14 cellular contexts compared by ENCODE assay signal in genomic region chr14:54625158-54625557, GRCh38. TPM values are rescaled to one million over a fixed set of nuclear protein-coding genes. Genes with fewer than 3 reads are reported as not detected.
A peak's percentile ranks its signal among the peaks of the same experiment; 100 is the strongest.
DNase-seq lines count a peak whose midpoint lies in the region; ATAC-seq and TF ChIP-seq lines count a peak whose summit lies in the region.
"Had no signal": no experiment of that assay in that cellular context is flagged by ENCODE, and none has a peak within 500 bp of the region (broad histone marks: within the 10 kb centered on the region; RNA-seq: fewer than 3 reads in every experiment).

No MANE protein-coding gene starts in this region.

- no peaks in the 10 kb centered on the region for H4K20me1 ChIP-seq in Karpas-422 (ENCODE audit: insufficient read depth, low read depth, low read length)

- H2AFZ ChIP-seq in Karpas-422 (ENCODE audit: low read length) = no peak overlapping the region
- peak overlapping the region; percentile 38 for H2AFZ ChIP-seq in parathyroid adenoma

- ATAC-seq in GM18517 (IDR thresholded peaks at IDR 0.05; ENCODE audit: unreplicated experiment) (no peak), sciatic nerve (no peak)
- ATAC-seq: left ventricle myocardium superior; pancreas; stimulated activated memory B cell treated with anti-CD40 and anti-IgM and Interleukin-4, amounts not matched to agents 10 μg/mL and 1 μg/mL and 100 μg/mL, for 72 hours; T-cell had no signal

- H3K9ac ChIP-seq in Karpas-422 (ENCODE audit: low read length) (no peak overlapping the region), parathyroid adenoma (no peak overlapping the region)

- intact Hi-C loops in sciatic nerve (cut with DNase I) = no loop called here

- TF ChIP-seq CTCF in choroid plexus epithelial cell (conservative IDR thresholded peaks at IDR 0.05; ENCODE audit: low read depth, low read length) (no peak), parathyroid adenoma (IDR thresholded peaks at IDR 0.05) (no peak)

- H3K4me2 ChIP-seq in Karpas-422 (ENCODE audit: low read depth, low read length, poor library complexity, severe bottlenecking) (peak overlapping the region; percentile 6), parathyroid adenoma (ENCODE audit: low read length) (peak overlapping the region; percentile 43)

- H3K36me3 ChIP-seq in Karpas-422 (ENCODE audit: insufficient read depth, low read length) = peaks cover 56% of the 10 kb centered on the region
- no peaks in the 10 kb centered on the region for H3K36me3 ChIP-seq in parathyroid adenoma (ENCODE audit: control insufficient read depth, insufficient read depth, low read length)
- H3K36me3 ChIP-seq: pancreas had no signal

- H3K4me1 ChIP-seq in Karpas-422 (ENCODE audit: low read length) = peaks cover 73% of the 10 kb centered on the region
- H3K4me1 ChIP-seq in parathyroid adenoma = no peaks in the 10 kb centered on the region

- H3K27ac ChIP-seq in Karpas-422 (ENCODE audit: low read length) (no peak overlapping the region), parathyroid adenoma (no peak overlapping the region)
- H3K27ac ChIP-seq: pancreas had no signal

- H3K9me3 ChIP-seq in Karpas-422 (ENCODE audit: low read length) = no peaks in the 10 kb centered on the region
- no peaks in the 10 kb centered on the region for H3K9me3 ChIP-seq in parathyroid adenoma (ENCODE audit: control insufficient read depth, low read length)
- H3K9me3 ChIP-seq: pancreas had no signal

- peak; percentile 80 for DNase-seq in EH (ENCODE audit: low read depth)
- no peak for DNase-seq in Karpas-422
- peak; percentile 65 for DNase-seq in choroid plexus epithelial cell (ENCODE audit: low read depth)
- no peak for DNase-seq in kidney tubule cell (ENCODE audit: low spot score)
- no peak for DNase-seq in anterior cingulate cortex (lab: John Stamatoyannopoulos, UW)
- no peak for DNase-seq in sciatic nerve (ENCODE audit: low spot score)
- DNase-seq: activated CD4-positive, alpha-beta T cell treated with anti-CD3 and anti-CD28 coated beads, Interleukin-2, amount 50 U/mL, for 4 hours; activated gamma-delta T cell treated with Interleukin-2 at 50 U/mL for 16 hours; left ventricle myocardium superior; pancreas; T-cell had no signal

- H3K79me2 ChIP-seq in Karpas-422 (ENCODE audit: low read length) (peaks cover 100% of the 10 kb centered on the region), parathyroid adenoma (peaks cover 3% of the 10 kb centered on the region)

- H3K27me3 ChIP-seq in Karpas-422 (ENCODE audit: low read length) (no peaks in the 10 kb centered on the region), parathyroid adenoma (ENCODE audit: control insufficient read depth, insufficient read depth, low read length) (no peaks in the 10 kb centered on the region)
- H3K27me3 ChIP-seq: pancreas had no signal

- H3K4me3 ChIP-seq in Karpas-422 (ENCODE audit: low read length) = no peak overlapping the region
- peak overlapping the region; percentile 25 for H3K4me3 ChIP-seq in choroid plexus epithelial cell (ENCODE audit: low read depth, low read length)
- H3K4me3 ChIP-seq in parathyroid adenoma (ENCODE audit: low read depth, low read length) = no peak overlapping the region
- H3K4me3 ChIP-seq: pancreas had no signal

- H3K9me2 ChIP-seq in Karpas-422 (replicated peaks; ENCODE audit: insufficient read depth, low read length) = no peaks in the 10 kb centered on the region

RNA-seq across cellular contexts. Expression of gene SAMD4A, which starts 58.2 kb away (rescaled TPM):
- 77.2 and 94.7 TPM in 2 replicates for total RNA-seq in Karpas-422 (2014; rRNA removed; shearing (Covaris generic); ENCODE audit: low replicate concordance)
- 59.2 TPM for total RNA-seq in sciatic nerve

Comparison
In these comparisons a context has a peak if more than half of its experiments do, and no peak if none do; other contexts are left out.
1. DNase-seq: peak in EH (single experiment) and choroid plexus epithelial cell (single experiment); none in Karpas-422 (single experiment), kidney tubule cell (single experiment), anterior cingulate cortex (0 of 58) and sciatic nerve (single experiment).